Comparison of ENCODE assay signal across 1 cellular context in the genomic region with DNA sequence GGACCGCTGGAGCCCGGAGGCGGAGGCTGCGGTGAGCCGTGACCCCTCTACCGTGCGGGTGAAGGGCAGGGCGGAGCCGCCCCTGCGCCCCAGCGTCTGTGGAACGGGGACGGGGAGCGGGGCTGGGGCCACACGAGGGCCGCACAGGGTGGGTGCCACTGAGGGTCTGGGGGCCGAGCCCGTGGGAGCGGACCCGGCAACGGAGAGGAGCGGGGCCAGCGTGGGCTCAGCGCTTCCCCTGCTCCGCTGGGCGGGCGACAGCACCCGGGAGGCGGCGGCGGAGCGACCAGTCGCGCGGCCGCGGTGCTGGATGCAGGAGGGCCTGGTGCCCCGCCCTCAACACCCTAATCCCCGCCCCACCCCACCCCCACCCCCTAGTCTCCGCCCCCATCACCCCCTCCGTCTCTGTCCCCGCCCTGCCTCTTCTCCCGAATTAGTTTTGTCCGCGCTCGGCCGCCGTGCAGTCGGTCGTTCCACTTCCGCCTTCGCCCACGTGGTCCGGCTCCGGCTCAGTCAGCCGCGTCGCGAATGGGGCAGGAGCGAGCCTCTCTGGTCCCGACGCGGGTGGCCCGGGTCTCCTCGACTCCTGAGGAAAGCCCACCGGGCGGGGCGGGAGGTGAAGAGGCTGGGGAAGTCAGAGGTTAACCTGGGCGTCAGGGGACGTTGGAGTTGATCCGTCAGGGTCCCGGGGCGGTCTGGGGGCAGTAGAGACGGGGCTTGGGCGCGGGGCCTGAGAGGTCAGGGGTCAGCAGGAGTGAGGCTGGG.
TF ChIP-seq lines count a peak whose summit lies in the region.

A gene (plus strand): TSS at position 512 of the 765 bp plus-strand sequence. CDS start 447 bp downstream, outside the sequence.

TF ChIP-seq in HepG2, 621 proteins besides CTCF, POLR2A, EP300 and RAD21 (continues in another document):
- TF ChIP-seq, protein P1, sequence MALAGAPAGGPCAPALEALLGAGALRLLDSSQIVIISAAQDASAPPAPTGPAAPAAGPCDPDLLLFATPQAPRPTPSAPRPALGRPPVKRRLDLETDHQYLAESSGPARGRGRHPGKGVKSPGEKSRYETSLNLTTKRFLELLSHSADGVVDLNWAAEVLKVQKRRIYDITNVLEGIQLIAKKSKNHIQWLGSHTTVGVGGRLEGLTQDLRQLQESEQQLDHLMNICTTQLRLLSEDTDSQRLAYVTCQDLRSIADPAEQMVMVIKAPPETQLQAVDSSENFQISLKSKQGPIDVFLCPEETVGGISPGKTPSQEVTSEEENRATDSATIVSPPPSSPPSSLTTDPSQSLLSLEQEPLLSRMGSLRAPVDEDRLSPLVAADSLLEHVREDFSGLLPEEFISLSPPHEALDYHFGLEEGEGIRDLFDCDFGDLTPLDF (CRISPR knock-in tag; IDR thresholded peaks at IDR 0.05), result peak; percentile 63
- TF ChIP-seq MED13 (CRISPR knock-in tag; IDR thresholded peaks at IDR 0.05), result peak; percentile 25; the same call in 1 of the 2 replicates
- TF ChIP-seq, protein P2, sequence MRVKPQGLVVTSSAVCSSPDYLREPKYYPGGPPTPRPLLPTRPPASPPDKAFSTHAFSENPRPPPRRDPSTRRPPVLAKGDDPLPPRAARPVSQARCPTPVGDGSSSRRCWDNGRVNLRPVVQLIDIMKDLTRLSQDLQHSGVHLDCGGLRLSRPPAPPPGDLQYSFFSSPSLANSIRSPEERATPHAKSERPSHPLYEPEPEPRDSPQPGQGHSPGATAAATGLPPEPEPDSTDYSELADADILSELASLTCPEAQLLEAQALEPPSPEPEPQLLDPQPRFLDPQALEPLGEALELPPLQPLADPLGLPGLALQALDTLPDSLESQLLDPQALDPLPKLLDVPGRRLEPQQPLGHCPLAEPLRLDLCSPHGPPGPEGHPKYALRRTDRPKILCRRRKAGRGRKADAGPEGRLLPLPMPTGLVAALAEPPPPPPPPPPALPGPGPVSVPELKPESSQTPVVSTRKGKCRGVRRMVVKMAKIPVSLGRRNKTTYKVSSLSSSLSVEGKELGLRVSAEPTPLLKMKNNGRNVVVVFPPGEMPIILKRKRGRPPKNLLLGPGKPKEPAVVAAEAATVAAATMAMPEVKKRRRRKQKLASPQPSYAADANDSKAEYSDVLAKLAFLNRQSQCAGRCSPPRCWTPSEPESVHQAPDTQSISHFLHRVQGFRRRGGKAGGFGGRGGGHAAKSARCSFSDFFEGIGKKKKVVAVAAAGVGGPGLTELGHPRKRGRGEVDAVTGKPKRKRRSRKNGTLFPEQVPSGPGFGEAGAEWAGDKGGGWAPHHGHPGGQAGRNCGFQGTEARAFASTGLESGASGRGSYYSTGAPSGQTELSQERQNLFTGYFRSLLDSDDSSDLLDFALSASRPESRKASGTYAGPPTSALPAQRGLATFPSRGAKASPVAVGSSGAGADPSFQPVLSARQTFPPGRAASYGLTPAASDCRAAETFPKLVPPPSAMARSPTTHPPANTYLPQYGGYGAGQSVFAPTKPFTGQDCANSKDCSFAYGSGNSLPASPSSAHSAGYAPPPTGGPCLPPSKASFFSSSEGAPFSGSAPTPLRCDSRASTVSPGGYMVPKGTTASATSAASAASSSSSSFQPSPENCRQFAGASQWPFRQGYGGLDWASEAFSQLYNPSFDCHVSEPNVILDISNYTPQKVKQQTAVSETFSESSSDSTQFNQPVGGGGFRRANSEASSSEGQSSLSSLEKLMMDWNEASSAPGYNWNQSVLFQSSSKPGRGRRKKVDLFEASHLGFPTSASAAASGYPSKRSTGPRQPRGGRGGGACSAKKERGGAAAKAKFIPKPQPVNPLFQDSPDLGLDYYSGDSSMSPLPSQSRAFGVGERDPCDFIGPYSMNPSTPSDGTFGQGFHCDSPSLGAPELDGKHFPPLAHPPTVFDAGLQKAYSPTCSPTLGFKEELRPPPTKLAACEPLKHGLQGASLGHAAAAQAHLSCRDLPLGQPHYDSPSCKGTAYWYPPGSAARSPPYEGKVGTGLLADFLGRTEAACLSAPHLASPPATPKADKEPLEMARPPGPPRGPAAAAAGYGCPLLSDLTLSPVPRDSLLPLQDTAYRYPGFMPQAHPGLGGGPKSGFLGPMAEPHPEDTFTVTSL (CRISPR knock-in tag; IDR thresholded peaks at IDR 0.05; ENCODE audit: borderline replicate concordance), result no peak
- TF ChIP-seq MIER3 (CRISPR knock-in tag; IDR thresholded peaks at IDR 0.05; ENCODE audit: borderline replicate concordance), result no peak; the same call in 1 of the 2 replicates
- no peak for TF ChIP-seq ZNF354B (CRISPR knock-in tag; IDR thresholded peaks at IDR 0.05)
- TF ChIP-seq AKAP8 (CRISPR knock-in tag; IDR thresholded peaks at IDR 0.05), result 0 out of 2 replicates have a peak, but pooled peaks have one; percentile 9
- TF ChIP-seq SYNCRIP (IDR thresholded peaks at IDR 0.05; ENCODE audit: insufficient read depth, low read depth, low read length), result no peak
- TF ChIP-seq, protein P3, sequence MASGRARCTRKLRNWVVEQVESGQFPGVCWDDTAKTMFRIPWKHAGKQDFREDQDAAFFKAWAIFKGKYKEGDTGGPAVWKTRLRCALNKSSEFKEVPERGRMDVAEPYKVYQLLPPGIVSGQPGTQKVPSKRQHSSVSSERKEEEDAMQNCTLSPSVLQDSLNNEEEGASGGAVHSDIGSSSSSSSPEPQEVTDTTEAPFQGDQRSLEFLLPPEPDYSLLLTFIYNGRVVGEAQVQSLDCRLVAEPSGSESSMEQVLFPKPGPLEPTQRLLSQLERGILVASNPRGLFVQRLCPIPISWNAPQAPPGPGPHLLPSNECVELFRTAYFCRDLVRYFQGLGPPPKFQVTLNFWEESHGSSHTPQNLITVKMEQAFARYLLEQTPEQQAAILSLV (CRISPR knock-in tag; IDR thresholded peaks at IDR 0.05; ENCODE audit: borderline replicate concordance), result 0 out of 2 replicates have a peak, but pooled peaks have one; percentile 72
- no peak for TF ChIP-seq ZFYVE20 (CRISPR knock-in tag; IDR thresholded peaks at IDR 0.05; ENCODE audit: borderline replicate concordance, low read depth)
- TF ChIP-seq KDM5A (IDR thresholded peaks at IDR 0.05; ENCODE audit: borderline replicate concordance, low read length), result peak; percentile 74; the same call in 1 of the 2 replicates
- no peak for TF ChIP-seq ZNF615 (CRISPR knock-in tag; IDR thresholded peaks at IDR 0.05; ENCODE audit: borderline replicate concordance)
- no peak for TF ChIP-seq FOXM1 (CRISPR knock-in tag; IDR thresholded peaks at IDR 0.05)
- 0 out of 2 replicates have a peak, but pooled peaks have one; percentile 53 for TF ChIP-seq KMT2A (CRISPR knock-in tag; IDR thresholded peaks at IDR 0.05)
- peak; percentile 43; the same call in 1 of the 2 replicates for TF ChIP-seq ZNF709 (CRISPR knock-in tag; IDR thresholded peaks at IDR 0.05)
- TF ChIP-seq ZNF549 (CRISPR knock-in tag; IDR thresholded peaks at IDR 0.05), result no peak
- TF ChIP-seq ZNF724P (CRISPR knock-in tag; IDR thresholded peaks at IDR 0.05; ENCODE audit: borderline replicate concordance), result peak; percentile 47; the same call in 1 of the 2 replicates
- TF ChIP-seq CC2D1A (CRISPR knock-in tag; IDR thresholded peaks at IDR 0.05), result no peak
- no peak for TF ChIP-seq HNRNPLL (IDR thresholded peaks at IDR 0.05; ENCODE audit: low read depth, low read length, poor library complexity, severe bottlenecking)
- 0 out of 2 replicates have a peak, but pooled peaks have one; percentile 23 for TF ChIP-seq TBP (CRISPR knock-in tag; IDR thresholded peaks at IDR 0.05)
- TF ChIP-seq ZNF468 (CRISPR knock-in tag; IDR thresholded peaks at IDR 0.05), result no peak
- TF ChIP-seq TSC22D2 (CRISPR knock-in tag; IDR thresholded peaks at IDR 0.05; ENCODE audit: borderline replicate concordance), result no peak; the same call in 1 of the 2 replicates
- TF ChIP-seq, protein P4, sequence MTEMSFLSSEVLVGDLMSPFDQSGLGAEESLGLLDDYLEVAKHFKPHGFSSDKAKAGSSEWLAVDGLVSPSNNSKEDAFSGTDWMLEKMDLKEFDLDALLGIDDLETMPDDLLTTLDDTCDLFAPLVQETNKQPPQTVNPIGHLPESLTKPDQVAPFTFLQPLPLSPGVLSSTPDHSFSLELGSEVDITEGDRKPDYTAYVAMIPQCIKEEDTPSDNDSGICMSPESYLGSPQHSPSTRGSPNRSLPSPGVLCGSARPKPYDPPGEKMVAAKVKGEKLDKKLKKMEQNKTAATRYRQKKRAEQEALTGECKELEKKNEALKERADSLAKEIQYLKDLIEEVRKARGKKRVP (CRISPR knock-in tag; IDR thresholded peaks at IDR 0.05), result peak in 1 of 2 experiments; percentile 73; a peak in 2 of 4 replicates
- TF ChIP-seq, protein P5, sequence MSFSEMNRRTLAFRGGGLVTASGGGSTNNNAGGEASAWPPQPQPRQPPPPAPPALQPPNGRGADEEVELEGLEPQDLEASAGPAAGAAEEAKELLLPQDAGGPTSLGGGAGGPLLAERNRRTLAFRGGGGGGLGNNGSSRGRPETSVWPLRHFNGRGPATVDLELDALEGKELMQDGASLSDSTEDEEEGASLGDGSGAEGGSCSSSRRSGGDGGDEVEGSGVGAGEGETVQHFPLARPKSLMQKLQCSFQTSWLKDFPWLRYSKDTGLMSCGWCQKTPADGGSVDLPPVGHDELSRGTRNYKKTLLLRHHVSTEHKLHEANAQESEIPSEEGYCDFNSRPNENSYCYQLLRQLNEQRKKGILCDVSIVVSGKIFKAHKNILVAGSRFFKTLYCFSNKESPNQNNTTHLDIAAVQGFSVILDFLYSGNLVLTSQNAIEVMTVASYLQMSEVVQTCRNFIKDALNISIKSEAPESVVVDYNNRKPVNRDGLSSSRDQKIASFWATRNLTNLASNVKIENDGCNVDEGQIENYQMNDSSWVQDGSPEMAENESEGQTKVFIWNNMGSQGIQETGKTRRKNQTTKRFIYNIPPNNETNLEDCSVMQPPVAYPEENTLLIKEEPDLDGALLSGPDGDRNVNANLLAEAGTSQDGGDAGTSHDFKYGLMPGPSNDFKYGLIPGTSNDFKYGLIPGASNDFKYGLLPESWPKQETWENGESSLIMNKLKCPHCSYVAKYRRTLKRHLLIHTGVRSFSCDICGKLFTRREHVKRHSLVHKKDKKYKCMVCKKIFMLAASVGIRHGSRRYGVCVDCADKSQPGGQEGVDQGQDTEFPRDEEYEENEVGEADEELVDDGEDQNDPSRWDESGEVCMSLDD (CRISPR knock-in tag; IDR thresholded peaks at IDR 0.05; ENCODE audit: borderline replicate concordance), result 0 out of 2 replicates have a peak, but pooled peaks have one; percentile 14
- TF ChIP-seq ZNF777 (CRISPR knock-in tag; IDR thresholded peaks at IDR 0.05), result peak; percentile 64
- no peak for TF ChIP-seq CEBPG (CRISPR knock-in tag; IDR thresholded peaks at IDR 0.05)
- TF ChIP-seq, protein P6, sequence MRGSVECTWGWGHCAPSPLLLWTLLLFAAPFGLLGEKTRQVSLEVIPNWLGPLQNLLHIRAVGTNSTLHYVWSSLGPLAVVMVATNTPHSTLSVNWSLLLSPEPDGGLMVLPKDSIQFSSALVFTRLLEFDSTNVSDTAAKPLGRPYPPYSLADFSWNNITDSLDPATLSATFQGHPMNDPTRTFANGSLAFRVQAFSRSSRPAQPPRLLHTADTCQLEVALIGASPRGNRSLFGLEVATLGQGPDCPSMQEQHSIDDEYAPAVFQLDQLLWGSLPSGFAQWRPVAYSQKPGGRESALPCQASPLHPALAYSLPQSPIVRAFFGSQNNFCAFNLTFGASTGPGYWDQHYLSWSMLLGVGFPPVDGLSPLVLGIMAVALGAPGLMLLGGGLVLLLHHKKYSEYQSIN (CRISPR knock-in tag; IDR thresholded peaks at IDR 0.05; ENCODE audit: borderline replicate concordance), result no peak
- TF ChIP-seq HNRNPK (IDR thresholded peaks at IDR 0.05; ENCODE audit: low read depth, low read length, poor library complexity, severe bottlenecking), result peak; percentile 100
- no peak for TF ChIP-seq PAX8 (CRISPR knock-in tag; IDR thresholded peaks at IDR 0.05; ENCODE audit: borderline replicate concordance)
- 0 out of 2 replicates have a peak, but pooled peaks have one; percentile 29 for TF ChIP-seq ZNF607 (CRISPR knock-in tag; IDR thresholded peaks at IDR 0.05; ENCODE audit: borderline replicate concordance)
- TF ChIP-seq ZNF207 (IDR thresholded peaks at IDR 0.05; ENCODE audit: borderline replicate concordance), result no peak
- peak; percentile 75; the same call in 1 of the 2 replicates for TF ChIP-seq NFKBIZ (CRISPR knock-in tag; IDR thresholded peaks at IDR 0.05)
- TF ChIP-seq, protein P7, sequence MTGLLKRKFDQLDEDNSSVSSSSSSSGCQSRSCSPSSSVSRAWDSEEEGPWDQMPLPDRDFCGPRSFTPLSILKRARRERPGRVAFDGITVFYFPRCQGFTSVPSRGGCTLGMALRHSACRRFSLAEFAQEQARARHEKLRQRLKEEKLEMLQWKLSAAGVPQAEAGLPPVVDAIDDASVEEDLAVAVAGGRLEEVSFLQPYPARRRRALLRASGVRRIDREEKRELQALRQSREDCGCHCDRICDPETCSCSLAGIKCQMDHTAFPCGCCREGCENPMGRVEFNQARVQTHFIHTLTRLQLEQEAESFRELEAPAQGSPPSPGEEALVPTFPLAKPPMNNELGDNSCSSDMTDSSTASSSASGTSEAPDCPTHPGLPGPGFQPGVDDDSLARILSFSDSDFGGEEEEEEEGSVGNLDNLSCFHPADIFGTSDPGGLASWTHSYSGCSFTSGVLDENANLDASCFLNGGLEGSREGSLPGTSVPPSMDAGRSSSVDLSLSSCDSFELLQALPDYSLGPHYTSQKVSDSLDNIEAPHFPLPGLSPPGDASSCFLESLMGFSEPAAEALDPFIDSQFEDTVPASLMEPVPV (CRISPR knock-in tag; IDR thresholded peaks at IDR 0.05), result no peak
- no peak for TF ChIP-seq CREB1 (IDR thresholded peaks at IDR 0.05)
- no peak for TF ChIP-seq CREB1 (CRISPR knock-in tag; IDR thresholded peaks at IDR 0.05)
- no peak for TF ChIP-seq ZZZ3 (CRISPR knock-in tag; IDR thresholded peaks at IDR 0.05; ENCODE audit: borderline replicate concordance)
- TF ChIP-seq RARA (CRISPR knock-in tag; IDR thresholded peaks at IDR 0.05), result peak; percentile 65
- TF ChIP-seq, protein P8, sequence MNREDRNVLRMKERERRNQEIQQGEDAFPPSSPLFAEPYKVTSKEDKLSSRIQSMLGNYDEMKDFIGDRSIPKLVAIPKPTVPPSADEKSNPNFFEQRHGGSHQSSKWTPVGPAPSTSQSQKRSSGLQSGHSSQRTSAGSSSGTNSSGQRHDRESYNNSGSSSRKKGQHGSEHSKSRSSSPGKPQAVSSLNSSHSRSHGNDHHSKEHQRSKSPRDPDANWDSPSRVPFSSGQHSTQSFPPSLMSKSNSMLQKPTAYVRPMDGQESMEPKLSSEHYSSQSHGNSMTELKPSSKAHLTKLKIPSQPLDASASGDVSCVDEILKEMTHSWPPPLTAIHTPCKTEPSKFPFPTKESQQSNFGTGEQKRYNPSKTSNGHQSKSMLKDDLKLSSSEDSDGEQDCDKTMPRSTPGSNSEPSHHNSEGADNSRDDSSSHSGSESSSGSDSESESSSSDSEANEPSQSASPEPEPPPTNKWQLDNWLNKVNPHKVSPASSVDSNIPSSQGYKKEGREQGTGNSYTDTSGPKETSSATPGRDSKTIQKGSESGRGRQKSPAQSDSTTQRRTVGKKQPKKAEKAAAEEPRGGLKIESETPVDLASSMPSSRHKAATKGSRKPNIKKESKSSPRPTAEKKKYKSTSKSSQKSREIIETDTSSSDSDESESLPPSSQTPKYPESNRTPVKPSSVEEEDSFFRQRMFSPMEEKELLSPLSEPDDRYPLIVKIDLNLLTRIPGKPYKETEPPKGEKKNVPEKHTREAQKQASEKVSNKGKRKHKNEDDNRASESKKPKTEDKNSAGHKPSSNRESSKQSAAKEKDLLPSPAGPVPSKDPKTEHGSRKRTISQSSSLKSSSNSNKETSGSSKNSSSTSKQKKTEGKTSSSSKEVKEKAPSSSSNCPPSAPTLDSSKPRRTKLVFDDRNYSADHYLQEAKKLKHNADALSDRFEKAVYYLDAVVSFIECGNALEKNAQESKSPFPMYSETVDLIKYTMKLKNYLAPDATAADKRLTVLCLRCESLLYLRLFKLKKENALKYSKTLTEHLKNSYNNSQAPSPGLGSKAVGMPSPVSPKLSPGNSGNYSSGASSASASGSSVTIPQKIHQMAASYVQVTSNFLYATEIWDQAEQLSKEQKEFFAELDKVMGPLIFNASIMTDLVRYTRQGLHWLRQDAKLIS (CRISPR knock-in tag; IDR thresholded peaks at IDR 0.05), result no peak
- TF ChIP-seq ERF (CRISPR knock-in tag; IDR thresholded peaks at IDR 0.05), result no peak; the same call in 1 of the 2 replicates
